Comparison of ENCODE assay signal across 17 cellular contexts in the genomic region with DNA sequence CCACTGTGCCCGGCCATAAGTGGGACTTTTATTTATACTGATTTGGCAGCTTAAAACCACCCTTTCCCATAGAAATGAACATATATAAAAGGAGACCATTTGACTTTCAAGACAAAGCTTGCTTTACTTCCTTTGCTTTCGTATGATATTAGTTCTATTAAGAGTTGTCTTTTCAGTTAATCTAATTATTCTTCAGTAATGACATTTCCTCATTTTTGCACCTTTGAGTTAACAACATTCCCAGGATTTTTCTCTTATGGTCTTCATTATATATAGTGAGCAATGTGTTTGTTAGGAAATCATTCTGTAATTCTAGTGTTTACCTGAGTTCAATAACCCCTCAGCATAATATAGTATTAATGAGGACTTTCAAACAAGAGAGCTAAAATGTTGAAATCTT.
DNase-seq lines count a peak whose midpoint lies in the region; ATAC-seq and TF ChIP-seq lines count a peak whose summit lies in the region.
"Had no signal": no experiment of that assay in that cellular context is flagged by ENCODE, and none has a peak within 500 bp of the region (broad histone marks: within the 10 kb centered on the region; RNA-seq: fewer than 3 reads in every experiment).

No MANE protein-coding gene starts in this region.

- peak overlapping the region; percentile 97 for H3K27ac ChIP-seq in SU-DHL-6 (ENCODE audit: low read depth, low read length)

- DNase-seq in G401 (ENCODE audit: low spot score) (peak; percentile 59), NCI-H460 (ENCODE audit: extremely low read depth, low read depth) (peak; percentile 26), nephron progenitor cell (no peak), DMS79 (lab: John Stamatoyannopoulos, UW) (no peak), DMS53 (lab: John Stamatoyannopoulos, UW) (no peak)
- DNase-seq: 8988T; C1 segment of cervical spinal cord; Calu3; CD4-positive, alpha-beta memory T cell; COR-L47; EL; GOT3; HFFc6 had no signal

- H3K79me2 ChIP-seq in SU-DHL-6 (ENCODE audit: insufficient read depth, low read length) = peaks cover 4% of the 10 kb centered on the region; the same call in 1 of the 2 replicates

- H2AFZ ChIP-seq in SU-DHL-6 (ENCODE audit: low read depth, low read length, severe bottlenecking) = no peak overlapping the region

- H3K9me3 ChIP-seq in SU-DHL-6 (ENCODE audit: insufficient read depth, low read length) = no peaks in the 10 kb centered on the region
- H3K9me3 ChIP-seq: HAP-1 had no signal

- H3K9ac ChIP-seq in SU-DHL-6 (ENCODE audit: low read length) = peak overlapping the region; percentile 50

- H3K9me3 Mint-ChIP-seq in nephron progenitor cell = peaks cover 13% of the 10 kb centered on the region
- H3K9me3 Mint-ChIP-seq: CD4-positive, alpha-beta memory T cell; HFFc6 had no signal

- H3K27me3 Mint-ChIP-seq in nephron progenitor cell (ENCODE audit: low read depth, poor library complexity) = peaks cover 4% of the 10 kb centered on the region

- H3K4me3 ChIP-seq in SU-DHL-6 (ENCODE audit: insufficient read depth, low read length, poor library complexity, severe bottlenecking) = no peak overlapping the region
- H3K4me3 ChIP-seq: HAP-1 had no signal

- peak overlapping the region; percentile 24 for H3K27ac Mint-ChIP-seq in nephron progenitor cell
- H3K27ac Mint-ChIP-seq: CD4-positive, alpha-beta memory T cell; HFFc6 had no signal

- no peak overlapping the region for H3K4me3 Mint-ChIP-seq in nephron progenitor cell
- H3K4me3 Mint-ChIP-seq: CD4-positive, alpha-beta memory T cell; HFFc6 had no signal

- H4K20me1 ChIP-seq in SU-DHL-6 (ENCODE audit: low read depth, low read length) = no peaks in the 10 kb centered on the region

- H3K36me3 ChIP-seq in SU-DHL-6 (ENCODE audit: low read length) = no peaks in the 10 kb centered on the region
- H3K36me3 ChIP-seq: HAP-1 had no signal

- H3F3A ChIP-seq in SU-DHL-6 (ENCODE audit: insufficient read depth) = peaks cover 53% of the 10 kb centered on the region

- peak overlapping the region; percentile 94 for H3K4me2 ChIP-seq in SU-DHL-6 (ENCODE audit: low read depth, low read length, poor library complexity, severe bottlenecking)

- no peaks in the 10 kb centered on the region for H3K27me3 ChIP-seq in SU-DHL-6 (ENCODE audit: low read length)

- no peaks in the 10 kb centered on the region for H3K9me2 ChIP-seq in SU-DHL-6 (replicated peaks; ENCODE audit: insufficient read depth, low read length)

- ATAC-seq in HG02623 (IDR thresholded peaks at IDR 0.05; ENCODE audit: unreplicated experiment) (no peak), HG02870 (IDR thresholded peaks at IDR 0.05; ENCODE audit: unreplicated experiment) (no peak)

- peaks cover 14% of the 10 kb centered on the region for H3K4me1 Mint-ChIP-seq in nephron progenitor cell
- H3K4me1 Mint-ChIP-seq: CD4-positive, alpha-beta memory T cell had no signal

- H3K36me3 Mint-ChIP-seq in nephron progenitor cell (ENCODE audit: low read depth) = no peaks in the 10 kb centered on the region
- H3K36me3 Mint-ChIP-seq: CD4-positive, alpha-beta memory T cell had no signal

- in situ Hi-C loops in G401 (cut with HindIII; ENCODE audit: low sequenced_read_pairs) = loop anchor here (25.0 kb wide), 1 partner anchor 124 kb away; no protein-coding TSS in a partner anchor

- no peak for TF ChIP-seq CTCF in SU-DHL-6 (IDR thresholded peaks at IDR 0.05; ENCODE audit: insufficient read depth, low read length, poor library complexity, severe bottlenecking)
- no peak for TF ChIP-seq CTCF in nephron progenitor cell (IDR thresholded peaks at IDR 0.05)

Comparison
In these comparisons a context has a peak if more than half of its experiments do, and no peak if none do; other contexts are left out.
1. DNase-seq: peak in G401 (single experiment) and NCI-H460 (single experiment); none in nephron progenitor cell (single experiment), DMS79 (single experiment) and DMS53 (single experiment).